In the genomic region with DNA sequence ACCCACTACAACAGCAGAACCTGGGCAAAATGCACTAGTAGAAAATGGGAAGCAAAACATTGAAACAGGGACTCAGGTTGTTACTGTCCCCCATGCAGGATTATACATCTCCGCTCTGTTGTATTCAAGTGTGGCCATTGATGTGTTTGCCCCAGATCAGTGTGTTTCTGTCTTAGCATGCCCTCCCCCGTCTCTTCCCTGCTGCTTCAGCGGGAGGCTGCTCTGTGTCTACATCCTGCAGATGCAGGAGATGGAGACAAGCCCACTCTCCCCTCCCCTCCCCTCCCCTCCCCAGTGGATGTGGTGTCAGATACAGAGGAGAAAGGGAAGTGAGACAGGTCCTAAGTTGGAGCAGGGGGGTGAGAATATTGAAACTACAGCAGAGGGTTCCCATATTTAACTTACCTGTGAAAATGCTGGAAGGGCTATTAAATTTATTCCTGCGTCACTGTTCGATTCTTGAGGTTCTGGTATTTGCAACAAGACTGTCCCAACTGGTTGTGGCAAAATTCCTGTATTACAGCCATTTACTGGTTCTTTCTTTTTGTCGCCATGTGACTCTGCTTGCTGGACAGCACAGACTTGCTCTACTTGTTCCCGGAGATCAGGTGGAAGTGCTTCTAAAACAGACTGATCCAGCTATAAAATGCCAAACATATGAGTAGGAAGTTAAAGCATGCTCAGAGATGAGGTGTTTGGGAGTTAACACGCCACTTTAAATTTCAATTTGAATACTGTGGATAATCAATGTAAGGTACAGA, we compare ENCODE assay signal across 1 cellular context.
TF ChIP-seq lines count a peak whose summit lies in the region.

No MANE protein-coding gene starts in this region.

TF ChIP-seq in GM23338, 12 proteins besides CTCF, POLR2A, EP300 and RAD21 (continued from another document):
- TF ChIP-seq REST (IDR thresholded peaks at IDR 0.05; ENCODE audit: unreplicated experiment) (no peak), EZH2phosphoT487 (IDR thresholded peaks at IDR 0.05; ENCODE audit: unreplicated experiment) (no peak), POLR2AphosphoS5 (IDR thresholded peaks at IDR 0.05; ENCODE audit: low read depth) (no peak), JUNB (IDR thresholded peaks at IDR 0.05; ENCODE audit: unreplicated experiment) (no peak), EZH2 (IDR thresholded peaks at IDR 0.05; ENCODE audit: low read depth, unreplicated experiment) (no peak), CREB1 (CRISPR knock-in tag; IDR thresholded peaks at IDR 0.05; ENCODE audit: low read depth) (no peak), ZNF462 (CRISPR knock-in tag; IDR thresholded peaks at IDR 0.05) (no peak), ZNF331 (CRISPR knock-in tag; IDR thresholded peaks at IDR 0.05; ENCODE audit: low read depth) (no peak), NANOG (IDR thresholded peaks at IDR 0.05; ENCODE audit: borderline replicate concordance) (no peak), STAT1 (IDR thresholded peaks at IDR 0.05; ENCODE audit: unreplicated experiment) (no peak)
